Comparison of ENCODE assay signal across 27 cellular contexts in the genomic region with DNA sequence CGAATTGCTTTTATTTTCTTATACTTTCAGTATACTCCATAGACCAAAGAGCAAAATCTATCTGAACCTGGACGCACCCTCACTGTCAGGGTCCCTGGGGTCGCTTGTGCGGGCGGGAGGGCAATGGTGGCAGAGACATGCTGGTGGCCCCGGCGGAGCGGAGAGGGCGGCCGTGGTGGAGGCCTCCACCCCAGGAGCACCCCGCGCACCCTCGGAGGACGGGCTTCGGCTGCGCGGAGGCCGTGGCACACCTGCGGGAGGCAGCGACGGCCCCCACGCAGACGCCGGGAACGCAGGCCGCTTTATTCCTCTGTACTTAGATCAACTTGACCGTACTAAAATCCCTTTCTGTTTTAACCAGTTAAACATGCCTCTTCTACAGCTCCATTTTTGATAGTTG.
DNase-seq lines count a peak whose midpoint lies in the region; ATAC-seq and TF ChIP-seq lines count a peak whose summit lies in the region.
"Had no signal": no experiment of that assay in that cellular context is flagged by ENCODE, and none has a peak within 500 bp of the region (broad histone marks: within the 10 kb centered on the region; RNA-seq: fewer than 3 reads in every experiment).

No MANE protein-coding gene starts in this region.

- DNase-seq in cardiac septum (ENCODE audit: low spot score) (peak; percentile 39), right cardiac atrium (no peak), chondrocyte (ENCODE audit: low spot score) (peak; percentile 66), esophagus muscularis mucosa (ENCODE audit: extremely low spot score) (peak; percentile 50), sigmoid colon (peak; percentile 32), NOMO-1 treated with dmso at 0.1 percent for 144 hours (lab: John Stamatoyannopoulos, UW; ENCODE audit: unreplicated experiment) (no peak)
- DNase-seq in central memory CD4-positive, alpha-beta T cell, result no peak
- DNase-seq: ACHN; BE2C; CD8-positive, alpha-beta memory T cell; DMS79 treated with DMSO at 0.1 percent for 48 hours; GF-D8; GOT3; HFFc6; IMR-90; KG1; MM.1S; NCI-H2029; NCI-H446; NCI-H526; NCI-H82; NK-92 treated with Interleukin-12 subunit alpha and Interleukin-12 subunit beta, amount 100 ng/mL, for 24 hours; Right ventricle myocardium superior; RPMI8226 had no signal

- no peak overlapping the region for H3K4me3 Mint-ChIP-seq in chondrocyte (ENCODE audit: unreplicated experiment)
- H3K4me3 Mint-ChIP-seq: CD14-positive monocyte; CD8-positive, alpha-beta memory T cell; HFFc6 had no signal

- no peaks in the 10 kb centered on the region for H3K9me3 Mint-ChIP-seq in chondrocyte (ENCODE audit: low read depth)

- no peaks in the 10 kb centered on the region for H3K4me1 Mint-ChIP-seq in chondrocyte (ENCODE audit: low read depth)
- H3K4me1 Mint-ChIP-seq: CD14-positive monocyte; CD8-positive, alpha-beta memory T cell had no signal

- H3K4me1 ChIP-seq in right cardiac atrium (ENCODE audit: control insufficient read depth, insufficient read depth, low read length) (no peaks in the 10 kb centered on the region), esophagus muscularis mucosa (no peaks in the 10 kb centered on the region), sigmoid colon (no peaks in the 10 kb centered on the region)
- H3K4me1 ChIP-seq: BE2C, HAP-1 had no signal

- no peak overlapping the region for H3K4me3 ChIP-seq in right cardiac atrium (ENCODE audit: low read length)
- H3K4me3 ChIP-seq in esophagus muscularis mucosa, result no peak overlapping the region
- H3K4me3 ChIP-seq in sigmoid colon, result no peak overlapping the region
- H3K4me3 ChIP-seq: HAP-1 had no signal

- H3K27ac ChIP-seq in right cardiac atrium (ENCODE audit: low read length) (no peak overlapping the region), esophagus muscularis mucosa (replicated peaks in 1 of 4) (no peak overlapping the region), sigmoid colon (no peak overlapping the region)

- no peaks in the 10 kb centered on the region for H3K27me3 Mint-ChIP-seq in chondrocyte (ENCODE audit: low read depth)

- no peak overlapping the region for H3K27ac Mint-ChIP-seq in chondrocyte (ENCODE audit: unreplicated experiment)
- H3K27ac Mint-ChIP-seq: CD14-positive monocyte; CD8-positive, alpha-beta memory T cell; HFFc6 had no signal

- no peaks in the 10 kb centered on the region for H3K36me3 Mint-ChIP-seq in chondrocyte (ENCODE audit: low read depth)
- H3K36me3 Mint-ChIP-seq: CD14-positive monocyte; CD8-positive, alpha-beta memory T cell had no signal

- intact Hi-C loops in cardiac septum (cut with DNase I), result no loop called here
- intact Hi-C loops in right cardiac atrium (cut with DNase I), result no loop called here
- intact Hi-C loops in esophagus muscularis mucosa (cut with DNase I), result no loop called here
- intact Hi-C loops in sigmoid colon (cut with DNase I), result no loop called here

- H3K36me3 ChIP-seq in esophagus muscularis mucosa, result no peaks in the 10 kb centered on the region
- no peaks in the 10 kb centered on the region for H3K36me3 ChIP-seq in sigmoid colon
- H3K36me3 ChIP-seq: BE2C, HAP-1 had no signal

- H3K9me3 ChIP-seq in right cardiac atrium (ENCODE audit: control insufficient read depth, low read length), result no peaks in the 10 kb centered on the region
- no peaks in the 10 kb centered on the region for H3K9me3 ChIP-seq in esophagus muscularis mucosa
- H3K9me3 ChIP-seq in sigmoid colon, result no peaks in the 10 kb centered on the region
- H3K9me3 ChIP-seq: HAP-1 had no signal

- TF ChIP-seq POLR2A in esophagus muscularis mucosa (IDR thresholded peaks at IDR 0.05; ENCODE audit: low read depth) (no peak), sigmoid colon (IDR thresholded peaks at IDR 0.05) (no peak)

- H3K27me3 ChIP-seq in right cardiac atrium (ENCODE audit: control insufficient read depth, insufficient read depth) (no peaks in the 10 kb centered on the region), esophagus muscularis mucosa (peaks cover 0 to 33% (median 0%) of the 10 kb centered on the region in 4 donors), sigmoid colon (peaks cover under 1 to 3% (median 3%) of the 10 kb centered on the region in 3 donors)
- H3K27me3 ChIP-seq: BE2C had no signal

- 93% methylated on average over 27 of the region's 27 CpGs for WGBS in right cardiac atrium
- 91% methylated on average over 27 of the region's 27 CpGs for WGBS in esophagus muscularis mucosa
- 92 to 96% methylated on average over 27 of the region's 27 CpGs for WGBS in sigmoid colon, 2 donors

- no peak for TF ChIP-seq CTCF in chondrocyte (IDR thresholded peaks at IDR 0.05)
- TF ChIP-seq CTCF in esophagus muscularis mucosa (IDR thresholded peaks at IDR 0.05), result no peak
- TF ChIP-seq CTCF in sigmoid colon (IDR thresholded peaks at IDR 0.05), result no peak

- no peak for ATAC-seq in right cardiac atrium
- no peak for ATAC-seq in HG03108 (IDR thresholded peaks at IDR 0.05; ENCODE audit: unreplicated experiment)

- TF ChIP-seq EP300 in esophagus muscularis mucosa (IDR thresholded peaks at IDR 0.05), result no peak
- no peak for TF ChIP-seq EP300 in sigmoid colon (IDR thresholded peaks at IDR 0.05)

Comparison
In these comparisons a context has a peak if more than half of its experiments do, and no peak if none do; other contexts are left out.
1. DNase-seq: peak in cardiac septum (single experiment), chondrocyte (single experiment), esophagus muscularis mucosa (single experiment) and sigmoid colon (single experiment); none in right cardiac atrium (0 of 3), central memory CD4-positive, alpha-beta T cell (single experiment) and NOMO-1 treated with dmso at 0.1 percent for 144 hours (single experiment).